11 cellular contexts compared by ENCODE assay signal in genomic region chr1:222457513-222457912, GRCh38.
"Had no signal": no experiment of that assay in that cellular context is flagged by ENCODE, and none has a peak within 500 bp of the region (broad histone marks: within the 10 kb centered on the region; RNA-seq: fewer than 3 reads in every experiment).

No MANE protein-coding gene starts in this region.

- H3K27ac Mint-ChIP-seq: GM23338, H9, HFFc6 had no signal

- H3K27ac ChIP-seq: GM23248 had no signal

- H3K4me3 ChIP-seq: GM23248, GM23338, HAP-1 had no signal

- H3K4me3 Mint-ChIP-seq: GM23338, H9, HFFc6 had no signal

- FAIRE-seq: H1, H54 had no signal

- DNase-seq: GM23248, GOT3, H7, H9, HCEC 1CT, HFFc6 had no signal

- ATAC-seq: GM23338, HCT116 had no signal

- H3K9me3 ChIP-seq: HAP-1 had no signal

- H3K9ac ChIP-seq: GM23248 had no signal

- H2AFZ ChIP-seq: GM23248, GM23338 had no signal

- H3K4me2 ChIP-seq: GM23338 had no signal

- H3K36me3 ChIP-seq: HAP-1 had no signal
